ENCODE assay signal across 21 cellular contexts in genomic region chr10:3217301-3217700, GRCh38. TPM values are rescaled to one million over a fixed set of nuclear protein-coding genes. Genes with fewer than 3 reads are reported as not detected.
DNase-seq lines count a peak whose midpoint lies in the region; ATAC-seq and TF ChIP-seq lines count a peak whose summit lies in the region.
"Had no signal": no experiment of that assay in that cellular context is flagged by ENCODE, and none has a peak within 500 bp of the region (broad histone marks: within the 10 kb centered on the region; RNA-seq: fewer than 3 reads in every experiment).

No MANE protein-coding gene starts in this region.

- POLR2A ChIA-PET in AG04449 (lab: Yijun Ruan, JAX) = interaction anchor here (0.6 to 1.4 kb wide), 2 partner anchors 10 to 1605 kb away, joined by 3 to 5 read pairs; no protein-coding TSS in a partner anchor

- H3K4me3 ChIP-seq in AG04449 (ENCODE audit: low read depth, low read length) (no peak overlapping the region), astrocyte of the spinal cord (ENCODE audit: low read depth, low read length) (no peak overlapping the region)
- H3K4me3 ChIP-seq: A549, SK-N-MC had no signal

- no peaks in the 10 kb centered on the region for H3K36me3 Mint-ChIP-seq in activated T-helper 2 cell treated with anti-CD3 and anti-CD28 coated beads, Interferon-gamma antibody, Interleukin-2, Interleukin-4, amounts not matched to agents 10 μg/mL and 5 μg/mL and 100 μg/mL, durations not matched to agents 14 hours and 24 hours and 36 hours (ENCODE audit: low read depth)
- H3K36me3 Mint-ChIP-seq: activated naive CD4-positive, alpha-beta T cell treated with anti-CD3 and anti-CD28 coated beads, Interleukin-2, amount 10 ng/mL, durations not matched to agents 7 days and 5 days; memory B cell had no signal

- no peak overlapping the region for H3K27ac Mint-ChIP-seq in activated T-helper 2 cell treated with anti-CD3 and anti-CD28 coated beads, Interferon-gamma antibody, Interleukin-2, Interleukin-4, amounts not matched to agents 10 μg/mL and 5 μg/mL and 100 μg/mL, durations not matched to agents 14 hours and 24 hours and 36 hours
- H3K27ac Mint-ChIP-seq: activated CD4-positive, alpha-beta T cell treated with anti-CD3 and anti-CD28 coated beads, Interleukin-2, amount 10 ng/mL, durations not matched to agents 24 days and 14 days; activated naive CD4-positive, alpha-beta T cell treated with anti-CD3 and anti-CD28 coated beads, Interleukin-2, amount 10 ng/mL, durations not matched to agents 7 days and 5 days; CD8-positive, alpha-beta memory T cell; memory B cell; stimulated activated naive CD8-positive, alpha-beta T cell treated with anti-CD3 and anti-CD28 coated beads, Interleukin-15, Interleukin-2, amounts not matched to agents 100 ng/mL and 50 ng/mL, for 24 hours had no signal

- H3K4me3 Mint-ChIP-seq in activated T-helper 2 cell treated with anti-CD3 and anti-CD28 coated beads, Interferon-gamma antibody, Interleukin-2, Interleukin-4, amounts not matched to agents 10 μg/mL and 5 μg/mL and 100 μg/mL, durations not matched to agents 14 hours and 24 hours and 36 hours (ENCODE audit: low read depth) = no peak overlapping the region
- H3K4me3 Mint-ChIP-seq: activated CD4-positive, alpha-beta T cell treated with anti-CD3 and anti-CD28 coated beads, Interleukin-2, amount 10 ng/mL, durations not matched to agents 24 days and 14 days; activated naive CD4-positive, alpha-beta T cell treated with anti-CD3 and anti-CD28 coated beads, Interleukin-2, amount 10 ng/mL, durations not matched to agents 7 days and 5 days; CD8-positive, alpha-beta memory T cell; memory B cell; stimulated activated naive CD8-positive, alpha-beta T cell treated with anti-CD3 and anti-CD28 coated beads, Interleukin-15, Interleukin-2, amounts not matched to agents 100 ng/mL and 50 ng/mL, for 24 hours had no signal

- no peak for ATAC-seq in HG03139 (IDR thresholded peaks at IDR 0.05; ENCODE audit: unreplicated experiment)
- ATAC-seq: HCT116 had no signal

- no peak for TF ChIP-seq CTCF in AG04449 (IDR thresholded peaks at IDR 0.05; ENCODE audit: insufficient read depth, low read length, missing control alignments)
- TF ChIP-seq CTCF in astrocyte of the spinal cord (IDR thresholded peaks at IDR 0.05; ENCODE audit: low read depth, low read length) = no peak

- H3K27me3 Mint-ChIP-seq in activated T-helper 2 cell treated with anti-CD3 and anti-CD28 coated beads, Interferon-gamma antibody, Interleukin-2, Interleukin-4, amounts not matched to agents 10 μg/mL and 5 μg/mL and 100 μg/mL, durations not matched to agents 14 hours and 24 hours and 36 hours (ENCODE audit: low read depth) = peaks cover 38% of the 10 kb centered on the region

- H3K4me1 Mint-ChIP-seq in activated T-helper 2 cell treated with anti-CD3 and anti-CD28 coated beads, Interferon-gamma antibody, Interleukin-2, Interleukin-4, amounts not matched to agents 10 μg/mL and 5 μg/mL and 100 μg/mL, durations not matched to agents 14 hours and 24 hours and 36 hours (ENCODE audit: low read depth) = peaks cover 2% of the 10 kb centered on the region
- H3K4me1 Mint-ChIP-seq: activated CD4-positive, alpha-beta T cell treated with anti-CD3 and anti-CD28 coated beads, Interleukin-2, amount 10 ng/mL, durations not matched to agents 24 days and 14 days; activated naive CD4-positive, alpha-beta T cell treated with anti-CD3 and anti-CD28 coated beads, Interleukin-2, amount 10 ng/mL, durations not matched to agents 7 days and 5 days; memory B cell had no signal

- CTCF ChIA-PET in AG04449 (lab: Yijun Ruan, JAX) = interaction anchor here (1.0 to 1.4 kb wide), 4 partner anchors 17 to 1597 kb away, joined by 3 to 6 read pairs (median 3); no protein-coding TSS in a partner anchor

- peak; percentile 69 for DNase-seq in AG04449 (ENCODE audit: low read depth, low spot score)
- DNase-seq in HT1080 (ENCODE audit: low read depth) = peak; percentile 53
- DNase-seq in astrocyte of the spinal cord (ENCODE audit: low read depth, low spot score) = peak; percentile 71
- peak; percentile 36 for DNase-seq in foreskin melanocyte
- no peak for DNase-seq in activated T-helper 2 cell treated with anti-CD3 and anti-CD28 coated beads, Interferon-gamma antibody, Interleukin-2, Interleukin-4, amounts not matched to agents 10 μg/mL and 5 μg/mL and 100 μg/mL, durations not matched to agents 14 hours and 24 hours and 36 hours (ENCODE audit: low spot score)
- DNase-seq in pons (ENCODE audit: low spot score) = no peak
- DNase-seq in LoVo (ENCODE audit: low spot score) = no peak
- DNase-seq: activated CD4-positive, alpha-beta T cell treated with anti-CD3 and anti-CD28 coated beads, Interleukin-2, amount 10 ng/mL, durations not matched to agents 24 days and 14 days; activated naive CD4-positive, alpha-beta T cell treated with anti-CD3 and anti-CD28 coated beads, Interleukin-2, amount 10 ng/mL, durations not matched to agents 7 days and 5 days; CD8-positive, alpha-beta memory T cell; DND-41; NCI-H2029; NCI-H510A; OCI-M1; stimulated activated CD4-positive, alpha-beta T cell treated with anti-CD3 and anti-CD28 coated beads, Interleukin-15, amount 100 ng/mL, for 24 hours had no signal

- in situ Hi-C loops in astrocyte of the spinal cord (cut with HindIII; ENCODE audit: low sequenced_read_pairs) = no loop called here

- intact Hi-C loops in activated T-helper 2 cell treated with anti-CD3 and anti-CD28 coated beads, Interferon-gamma antibody, Interleukin-2, Interleukin-4, amounts not matched to agents 10 μg/mL and 5 μg/mL and 100 μg/mL, durations not matched to agents 14 hours and 24 hours and 36 hours (cut with micrococcal nuclease) = no loop called here

- no peaks in the 10 kb centered on the region for H3K9me3 Mint-ChIP-seq in activated T-helper 2 cell treated with anti-CD3 and anti-CD28 coated beads, Interferon-gamma antibody, Interleukin-2, Interleukin-4, amounts not matched to agents 10 μg/mL and 5 μg/mL and 100 μg/mL, durations not matched to agents 14 hours and 24 hours and 36 hours
- H3K9me3 Mint-ChIP-seq: CD8-positive, alpha-beta memory T cell; stimulated activated naive CD8-positive, alpha-beta T cell treated with anti-CD3 and anti-CD28 coated beads, Interleukin-15, Interleukin-2, amounts not matched to agents 100 ng/mL and 50 ng/mL, for 24 hours had no signal

RNA-seq across cellular contexts. Expression of gene PITRM1, which starts 44.7 kb away (rescaled TPM):
- total RNA-seq in HT1080 (2014; rRNA removed; shearing (Covaris generic)) = 84.7 and 90.1 TPM in 2 replicates
- 52.9 and 62.6 TPM in 2 replicates for polyA plus RNA-seq in HT1080 (2015; cell fraction: cytosol; rRNA removed)
- 135 and 136 TPM in 2 replicates for polyA plus RNA-seq in HT1080 (2015; cell fraction: nucleus; rRNA removed)
- 76.4 and 84.5 TPM in 2 replicates for total RNA-seq in activated T-helper 2 cell treated with anti-CD3 and anti-CD28 coated beads, Interferon-gamma antibody, Interleukin-2, Interleukin-4, amounts not matched to agents 10 μg/mL and 5 μg/mL and 100 μg/mL, durations not matched to agents 14 hours and 24 hours and 36 hours

Comparison
In these comparisons a context has a peak if more than half of its experiments do, and no peak if none do; other contexts are left out.
1. DNase-seq: peak in AG04449 (single experiment), HT1080 (single experiment), astrocyte of the spinal cord (single experiment) and foreskin melanocyte (single experiment); none in activated T-helper 2 cell treated with anti-CD3 and anti-CD28 coated beads, Interferon-gamma antibody, Interleukin-2, Interleukin-4, amounts not matched to agents 10 μg/mL and 5 μg/mL and 100 μg/mL, durations not matched to agents 14 hours and 24 hours and 36 hours (single experiment), pons (single experiment) and LoVo (single experiment).